Comparison of ENCODE assay signal across 2 cellular contexts in the genomic region with DNA sequence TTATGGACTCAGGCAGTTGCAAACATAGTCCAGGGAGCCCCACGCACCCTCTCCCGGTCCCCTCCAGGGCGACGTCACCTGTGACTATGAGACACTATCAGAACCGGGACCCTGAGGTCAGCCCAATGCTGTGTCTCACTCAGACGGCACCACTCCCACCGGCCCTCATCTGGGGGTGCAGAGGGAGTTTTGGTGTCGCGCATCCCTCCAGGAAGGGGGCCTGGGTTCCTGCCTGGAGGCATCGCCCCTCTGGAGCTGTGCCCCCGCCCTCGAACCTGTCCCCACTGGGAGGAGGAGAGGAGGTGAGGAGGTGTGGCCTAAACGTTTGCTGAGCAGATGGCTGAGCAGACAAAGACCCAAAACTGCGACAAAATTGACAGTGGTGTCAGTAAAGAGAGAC.
TF ChIP-seq lines count a peak whose summit lies in the region.

No MANE protein-coding gene starts in this region.

TF ChIP-seq in A549, 52 proteins besides CTCF, POLR2A, EP300 and RAD21 (continued from another document):
- TF ChIP-seq PBX3 (IDR thresholded peaks at IDR 0.05) (no peak), ZSCAN20 (CRISPR knock-in tag; IDR thresholded peaks at IDR 0.05) (no peak), CEBPB (IDR thresholded peaks at IDR 0.05) (no peak), EHF (CRISPR knock-in tag; IDR thresholded peaks at IDR 0.05) (no peak), NR3C1 (IDR thresholded peaks at IDR 0.05) (no peak)

TF ChIP-seq in GM23338, 12 proteins besides CTCF, POLR2A, EP300 and RAD21 (continued from another document):
- TF ChIP-seq, protein P1, sequence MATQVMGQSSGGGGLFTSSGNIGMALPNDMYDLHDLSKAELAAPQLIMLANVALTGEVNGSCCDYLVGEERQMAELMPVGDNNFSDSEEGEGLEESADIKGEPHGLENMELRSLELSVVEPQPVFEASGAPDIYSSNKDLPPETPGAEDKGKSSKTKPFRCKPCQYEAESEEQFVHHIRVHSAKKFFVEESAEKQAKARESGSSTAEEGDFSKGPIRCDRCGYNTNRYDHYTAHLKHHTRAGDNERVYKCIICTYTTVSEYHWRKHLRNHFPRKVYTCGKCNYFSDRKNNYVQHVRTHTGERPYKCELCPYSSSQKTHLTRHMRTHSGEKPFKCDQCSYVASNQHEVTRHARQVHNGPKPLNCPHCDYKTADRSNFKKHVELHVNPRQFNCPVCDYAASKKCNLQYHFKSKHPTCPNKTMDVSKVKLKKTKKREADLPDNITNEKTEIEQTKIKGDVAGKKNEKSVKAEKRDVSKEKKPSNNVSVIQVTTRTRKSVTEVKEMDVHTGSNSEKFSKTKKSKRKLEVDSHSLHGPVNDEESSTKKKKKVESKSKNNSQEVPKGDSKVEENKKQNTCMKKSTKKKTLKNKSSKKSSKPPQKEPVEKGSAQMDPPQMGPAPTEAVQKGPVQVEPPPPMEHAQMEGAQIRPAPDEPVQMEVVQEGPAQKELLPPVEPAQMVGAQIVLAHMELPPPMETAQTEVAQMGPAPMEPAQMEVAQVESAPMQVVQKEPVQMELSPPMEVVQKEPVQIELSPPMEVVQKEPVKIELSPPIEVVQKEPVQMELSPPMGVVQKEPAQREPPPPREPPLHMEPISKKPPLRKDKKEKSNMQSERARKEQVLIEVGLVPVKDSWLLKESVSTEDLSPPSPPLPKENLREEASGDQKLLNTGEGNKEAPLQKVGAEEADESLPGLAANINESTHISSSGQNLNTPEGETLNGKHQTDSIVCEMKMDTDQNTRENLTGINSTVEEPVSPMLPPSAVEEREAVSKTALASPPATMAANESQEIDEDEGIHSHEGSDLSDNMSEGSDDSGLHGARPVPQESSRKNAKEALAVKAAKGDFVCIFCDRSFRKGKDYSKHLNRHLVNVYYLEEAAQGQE (IDR thresholded peaks at IDR 0.05; ENCODE audit: unreplicated experiment): no peak
- TF ChIP-seq POLR2AphosphoS5 (IDR thresholded peaks at IDR 0.05; ENCODE audit: low read depth) (no peak), ETS1 (IDR thresholded peaks at IDR 0.05) (no peak), STAT1 (IDR thresholded peaks at IDR 0.05; ENCODE audit: unreplicated experiment) (no peak), EZH2 (IDR thresholded peaks at IDR 0.05; ENCODE audit: low read depth, unreplicated experiment) (no peak), ZNF331 (CRISPR knock-in tag; IDR thresholded peaks at IDR 0.05; ENCODE audit: low read depth) (no peak), CREB1 (CRISPR knock-in tag; IDR thresholded peaks at IDR 0.05; ENCODE audit: low read depth) (no peak), ZNF114 (CRISPR knock-in tag; IDR thresholded peaks at IDR 0.05) (no peak)
- TF ChIP-seq, protein P2, sequence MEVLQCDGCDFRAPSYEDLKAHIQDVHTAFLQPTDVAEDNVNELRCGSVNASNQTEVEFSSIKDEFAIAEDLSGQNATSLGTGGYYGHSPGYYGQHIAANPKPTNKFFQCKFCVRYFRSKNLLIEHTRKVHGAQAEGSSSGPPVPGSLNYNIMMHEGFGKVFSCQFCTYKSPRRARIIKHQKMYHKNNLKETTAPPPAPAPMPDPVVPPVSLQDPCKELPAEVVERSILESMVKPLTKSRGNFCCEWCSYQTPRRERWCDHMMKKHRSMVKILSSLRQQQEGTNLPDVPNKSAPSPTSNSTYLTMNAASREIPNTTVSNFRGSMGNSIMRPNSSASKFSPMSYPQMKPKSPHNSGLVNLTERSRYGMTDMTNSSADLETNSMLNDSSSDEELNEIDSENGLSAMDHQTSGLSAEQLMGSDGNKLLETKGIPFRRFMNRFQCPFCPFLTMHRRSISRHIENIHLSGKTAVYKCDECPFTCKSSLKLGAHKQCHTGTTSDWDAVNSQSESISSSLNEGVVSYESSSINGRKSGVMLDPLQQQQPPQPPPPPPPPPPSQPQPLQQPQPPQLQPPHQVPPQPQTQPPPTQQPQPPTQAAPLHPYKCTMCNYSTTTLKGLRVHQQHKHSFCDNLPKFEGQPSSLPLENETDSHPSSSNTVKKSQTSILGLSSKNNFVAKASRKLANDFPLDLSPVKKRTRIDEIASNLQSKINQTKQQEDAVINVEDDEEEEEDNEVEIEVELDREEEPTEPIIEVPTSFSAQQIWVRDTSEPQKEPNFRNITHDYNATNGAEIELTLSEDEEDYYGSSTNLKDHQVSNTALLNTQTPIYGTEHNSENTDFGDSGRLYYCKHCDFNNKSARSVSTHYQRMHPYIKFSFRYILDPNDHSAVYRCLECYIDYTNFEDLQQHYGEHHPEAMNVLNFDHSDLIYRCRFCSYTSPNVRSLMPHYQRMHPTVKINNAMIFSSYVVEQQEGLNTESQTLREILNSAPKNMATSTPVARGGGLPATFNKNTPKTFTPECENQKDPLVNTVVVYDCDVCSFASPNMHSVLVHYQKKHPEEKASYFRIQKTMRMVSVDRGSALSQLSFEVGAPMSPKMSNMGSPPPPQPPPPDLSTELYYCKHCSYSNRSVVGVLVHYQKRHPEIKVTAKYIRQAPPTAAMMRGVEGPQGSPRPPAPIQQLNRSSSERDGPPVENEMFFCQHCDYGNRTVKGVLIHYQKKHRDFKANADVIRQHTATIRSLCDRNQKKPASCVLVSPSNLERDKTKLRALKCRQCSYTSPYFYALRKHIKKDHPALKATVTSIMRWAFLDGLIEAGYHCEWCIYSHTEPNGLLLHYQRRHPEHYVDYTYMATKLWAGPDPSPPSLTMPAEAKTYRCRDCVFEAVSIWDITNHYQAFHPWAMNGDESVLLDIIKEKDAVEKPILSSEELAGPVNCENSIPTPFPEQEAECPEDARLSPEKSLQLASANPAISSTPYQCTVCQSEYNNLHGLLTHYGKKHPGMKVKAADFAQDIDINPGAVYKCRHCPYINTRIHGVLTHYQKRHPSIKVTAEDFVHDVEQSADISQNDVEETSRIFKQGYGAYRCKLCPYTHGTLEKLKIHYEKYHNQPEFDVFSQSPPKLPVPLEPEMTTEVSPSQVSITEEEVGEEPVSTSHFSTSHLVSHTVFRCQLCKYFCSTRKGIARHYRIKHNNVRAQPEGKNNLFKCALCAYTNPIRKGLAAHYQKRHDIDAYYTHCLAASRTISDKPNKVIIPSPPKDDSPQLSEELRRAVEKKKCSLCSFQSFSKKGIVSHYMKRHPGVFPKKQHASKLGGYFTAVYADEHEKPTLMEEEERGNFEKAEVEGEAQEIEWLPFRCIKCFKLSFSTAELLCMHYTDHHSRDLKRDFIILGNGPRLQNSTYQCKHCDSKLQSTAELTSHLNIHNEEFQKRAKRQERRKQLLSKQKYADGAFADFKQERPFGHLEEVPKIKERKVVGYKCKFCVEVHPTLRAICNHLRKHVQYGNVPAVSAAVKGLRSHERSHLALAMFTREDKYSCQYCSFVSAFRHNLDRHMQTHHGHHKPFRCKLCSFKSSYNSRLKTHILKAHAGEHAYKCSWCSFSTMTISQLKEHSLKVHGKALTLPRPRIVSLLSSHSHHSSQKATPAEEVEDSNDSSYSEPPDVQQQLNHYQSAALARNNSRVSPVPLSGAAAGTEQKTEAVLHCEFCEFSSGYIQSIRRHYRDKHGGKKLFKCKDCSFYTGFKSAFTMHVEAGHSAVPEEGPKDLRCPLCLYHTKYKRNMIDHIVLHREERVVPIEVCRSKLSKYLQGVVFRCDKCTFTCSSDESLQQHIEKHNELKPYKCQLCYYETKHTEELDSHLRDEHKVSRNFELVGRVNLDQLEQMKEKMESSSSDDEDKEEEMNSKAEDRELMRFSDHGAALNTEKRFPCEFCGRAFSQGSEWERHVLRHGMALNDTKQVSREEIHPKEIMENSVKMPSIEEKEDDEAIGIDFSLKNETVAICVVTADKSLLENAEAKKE (CRISPR knock-in tag; IDR thresholded peaks at IDR 0.05): no peak
TF ChIP-seq in GM23338: peak in this region for 0.
